8 cellular contexts compared by ENCODE assay signal in the genomic region with DNA sequence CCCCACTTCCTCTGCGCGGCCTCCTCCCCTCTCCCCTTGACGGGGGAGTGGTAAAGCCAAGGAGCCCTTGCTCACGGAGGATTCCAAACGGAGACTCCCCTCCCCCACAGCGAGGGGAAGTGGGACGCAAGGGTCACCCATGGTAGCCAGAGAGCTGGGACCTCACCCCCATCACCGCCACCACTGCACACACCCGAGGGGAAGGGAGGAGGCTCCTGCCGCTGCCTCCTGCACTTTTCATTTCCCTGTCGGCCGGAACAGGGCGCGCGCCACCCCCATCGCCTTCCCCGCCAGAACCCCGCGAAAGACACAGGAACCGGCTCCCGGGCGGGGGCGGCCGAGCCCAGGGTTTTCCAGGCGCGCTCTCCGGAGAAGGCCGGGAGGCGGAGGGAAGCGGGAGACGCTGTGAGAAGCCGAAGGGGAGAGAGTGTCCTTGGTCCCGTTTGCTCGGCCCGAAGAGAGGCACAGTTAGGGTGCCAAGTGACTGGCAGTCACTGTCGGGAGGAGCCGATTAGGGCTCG.
DNase-seq lines count a peak whose midpoint lies in the region; ATAC-seq lines count a peak whose summit lies in the region.

No MANE protein-coding gene starts in this region.

- H3K9me3 ChIP-seq in HUES6 (ENCODE audit: control insufficient read depth, insufficient read depth, low read depth, low read length) = no peaks in the 10 kb centered on the region

- no peak for ATAC-seq in GM19467 (IDR thresholded peaks at IDR 0.05; ENCODE audit: unreplicated experiment)

- H3K4me3 ChIP-seq in GM08714 (ENCODE audit: low read length) (peak overlapping the region; percentile 77), HUES6 (ENCODE audit: low read depth, low read length) (peak overlapping the region; percentile 82)

- H3K27me3 ChIP-seq in HUES6 (ENCODE audit: control insufficient read depth, insufficient read depth, low read length) = no peaks in the 10 kb centered on the region

- H3K27ac ChIP-seq in HUES6 (ENCODE audit: low read depth, low read length) (no peak overlapping the region), cingulate gyrus (ENCODE audit: low read depth, low read length) (peak overlapping the region; percentile 65)

- peaks cover 15% of the 10 kb centered on the region; the same call in 1 of the 2 replicates for H3K36me3 ChIP-seq in HUES6 (ENCODE audit: control insufficient read depth, insufficient read depth, low read length)

- peaks cover 25% of the 10 kb centered on the region for H3K4me1 ChIP-seq in HUES6 (ENCODE audit: control insufficient read depth, insufficient read depth, low read length)

- peak; percentile 78 for DNase-seq in UCSD-AML1 (lab: John Stamatoyannopoulos, UW; ENCODE audit: unreplicated experiment)
- peak; percentile 67 for DNase-seq in left kidney (ENCODE audit: low read depth, low spot score)
- peak; percentile 30 for DNase-seq in stimulated activated CD8-positive, alpha-beta memory T cell treated with anti-CD3 and anti-CD28 coated beads, Interleukin-12 subunit alpha, Interleukin-12 subunit beta, amount 100 ng/mL, for 1 hour (ENCODE audit: low read depth)
- DNase-seq in GOT3 (lab: John Stamatoyannopoulos, UW) = no peak

- peak overlapping the region; percentile 77 for H3K9ac ChIP-seq in HUES6 (ENCODE audit: low read length)
